In genomic region chr18:42604820-42605219, GRCh38 we compare ENCODE assay signal across 1 cellular context.
TF ChIP-seq lines count a peak whose summit lies in the region.

No MANE protein-coding gene starts in this region.

TF ChIP-seq in HepG2, 621 proteins besides CTCF, POLR2A, EP300 and RAD21 (continued from another document):
- no peak for TF ChIP-seq PATZ1 (CRISPR knock-in tag; IDR thresholded peaks at IDR 0.05)
- TF ChIP-seq ZNF331 (CRISPR knock-in tag; IDR thresholded peaks at IDR 0.05) = no peak
- peak; percentile 18 to 74; a peak in 2 of 4 replicates for TF ChIP-seq MAFK (conservative IDR thresholded peaks at IDR 0.05 in 1 of 2, IDR thresholded peaks at IDR 0.05 in 1 of 2; ENCODE audit: low read length in 2 of 2)
- peak; percentile 53 for TF ChIP-seq MAFF (IDR thresholded peaks at IDR 0.05; ENCODE audit: low read depth, low read length)
- TF ChIP-seq, protein P1, sequence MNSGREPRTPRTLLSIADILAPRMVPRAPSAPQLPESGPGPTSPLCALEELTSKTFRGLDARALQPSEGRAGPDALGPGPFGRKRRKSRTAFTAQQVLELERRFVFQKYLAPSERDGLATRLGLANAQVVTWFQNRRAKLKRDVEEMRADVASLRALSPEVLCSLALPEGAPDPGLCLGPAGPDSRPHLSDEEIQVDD (CRISPR knock-in tag; IDR thresholded peaks at IDR 0.05; ENCODE audit: borderline replicate concordance) = no peak
